Comparison of ENCODE assay signal across 11 cellular contexts in genomic region chr6:157614026-157614484, GRCh38.
DNase-seq lines count a peak whose midpoint lies in the region; ATAC-seq and TF ChIP-seq lines count a peak whose summit lies in the region.
"Had no signal": no experiment of that assay in that cellular context is flagged by ENCODE, and none has a peak within 500 bp of the region (broad histone marks: within the 10 kb centered on the region; RNA-seq: fewer than 3 reads in every experiment).

No MANE protein-coding gene starts in this region.

- no peaks in the 10 kb centered on the region for H3K36me3 ChIP-seq in WERI-Rb-1
- no peaks in the 10 kb centered on the region for H3K36me3 ChIP-seq in CD4-positive, alpha-beta memory T cell (ENCODE audit: insufficient read depth, low read length)

- H3K4me3 ChIP-seq in GM12875 (ENCODE audit: low read depth, low read length) (no peak overlapping the region), WERI-Rb-1 (ENCODE audit: low read depth, low read length) (no peak overlapping the region)
- H3K4me3 ChIP-seq in CD4-positive, alpha-beta memory T cell (ENCODE audit: low read length in 2 of 2) = no peak overlapping the region

- no peaks in the 10 kb centered on the region for H3K27me3 ChIP-seq in WERI-Rb-1 (ENCODE audit: insufficient read depth, low read depth, severe bottlenecking)
- no peaks in the 10 kb centered on the region for H3K27me3 ChIP-seq in CD4-positive, alpha-beta memory T cell (ENCODE audit: insufficient read depth, low read length)

- H3K4me1 ChIP-seq in CD4-positive, alpha-beta memory T cell (ENCODE audit: insufficient read depth, low read length) = no peaks in the 10 kb centered on the region

- POLR2A ChIA-PET in CD4-positive, alpha-beta memory T cell (lab: Charles Lee; ENCODE audit: partially characterized antibody) = no interaction called here

- CTCF ChIA-PET in CD4-positive, alpha-beta memory T cell (lab: Charles Lee; ENCODE audit: partially characterized antibody) = interaction anchor here (2.4 to 2.9 kb wide), 2 partner anchors 52 to 299 kb away, joined by 7 to 14 read pairs; no protein-coding TSS in a partner anchor

- H3K36me3 Mint-ChIP-seq in nephron (ENCODE audit: low read depth) = no peaks in the 10 kb centered on the region
- no peaks in the 10 kb centered on the region for H3K36me3 Mint-ChIP-seq in CD4-positive, alpha-beta memory T cell

- intact Hi-C loops in CD4-positive, alpha-beta memory T cell (cut with micrococcal nuclease) = no loop called here

- TF ChIP-seq CTCF in GM12875 (IDR thresholded peaks at IDR 0.05; ENCODE audit: borderline replicate concordance, insufficient read depth, low read depth, low read length) (0 out of 2 replicates have a peak, but pooled peaks have one; percentile 9), WERI-Rb-1 (IDR thresholded peaks at IDR 0.05; ENCODE audit: low read depth, low read length) (0 out of 2 replicates have a peak, but pooled peaks have one; percentile 10), nephron (IDR thresholded peaks at IDR 0.05; ENCODE audit: unreplicated experiment in 3 of 3) (no peak)

- ATAC-seq in HG03196 (IDR thresholded peaks at IDR 0.05; ENCODE audit: unreplicated experiment) = peak; percentile 59
- ATAC-seq: activated CD8-positive, alpha-beta T cell treated with anti-CD3 and anti-CD28 coated beads for 36 hours had no signal

- no peaks in the 10 kb centered on the region for H3K9me3 Mint-ChIP-seq in nephron
- H3K9me3 Mint-ChIP-seq in CD4-positive, alpha-beta memory T cell = no peaks in the 10 kb centered on the region
- H3K9me3 Mint-ChIP-seq: activated CD8-positive, alpha-beta T cell treated with anti-CD3 and anti-CD28 coated beads for 36 hours had no signal

- peak overlapping the region in 2 of 3 experiments; percentile 73 to 90 for H3K27ac Mint-ChIP-seq in nephron
- no peak overlapping the region for H3K27ac Mint-ChIP-seq in CD4-positive, alpha-beta memory T cell
- H3K27ac Mint-ChIP-seq: activated CD8-positive, alpha-beta T cell treated with anti-CD3 and anti-CD28 coated beads for 36 hours had no signal

- H3K4me1 Mint-ChIP-seq in nephron = peaks cover 6% of the 10 kb centered on the region
- no peaks in the 10 kb centered on the region for H3K4me1 Mint-ChIP-seq in CD4-positive, alpha-beta memory T cell

- H3K27ac ChIP-seq in WERI-Rb-1 = no peak overlapping the region
- no peak overlapping the region for H3K27ac ChIP-seq in CD4-positive, alpha-beta memory T cell (ENCODE audit: low read depth, low read length)

- H3K4me3 Mint-ChIP-seq in nephron = no peak overlapping the region
- H3K4me3 Mint-ChIP-seq in CD4-positive, alpha-beta memory T cell = no peak overlapping the region
- H3K4me3 Mint-ChIP-seq: activated CD8-positive, alpha-beta T cell treated with anti-CD3 and anti-CD28 coated beads for 36 hours had no signal

- peaks cover 10% of the 10 kb centered on the region for H3K27me3 Mint-ChIP-seq in nephron (ENCODE audit: low read depth)
- H3K27me3 Mint-ChIP-seq in CD4-positive, alpha-beta memory T cell = no peaks in the 10 kb centered on the region
- H3K27me3 Mint-ChIP-seq: activated CD8-positive, alpha-beta T cell treated with anti-CD3 and anti-CD28 coated beads for 36 hours had no signal

- no peaks in the 10 kb centered on the region for H3K9me3 ChIP-seq in WERI-Rb-1 (ENCODE audit: severe bottlenecking)
- H3K9me3 ChIP-seq in CD4-positive, alpha-beta memory T cell (ENCODE audit: control insufficient read depth in 1 of 2, low read length in 2 of 2) = no peaks in the 10 kb centered on the region

- no peak for DNase-seq in WERI-Rb-1
- no peak for DNase-seq in NCI-H1436 treated with DMSO at 0.1 percent for 48 hours (lab: John Stamatoyannopoulos, UW)
- no peak for DNase-seq in CD4-positive, alpha-beta memory T cell
- no peak for DNase-seq in NCI-H187 (lab: John Stamatoyannopoulos, UW)
- DNase-seq in AG08396 (ENCODE audit: low spot score) = no peak
- DNase-seq: activated CD8-positive, alpha-beta T cell treated with anti-CD3 and anti-CD28 coated beads for 36 hours; left cardiac atrium; NCI-H748 treated with DMSO at 0.1 percent for 48 hours had no signal

Comparison
In these comparisons a context has a peak if more than half of its experiments do, and no peak if none do; other contexts are left out.
1. CTCF ChIP-seq: peak in GM12875 (single experiment) and WERI-Rb-1 (single experiment); none in nephron (0 of 3).
2. H3K27ac Mint-ChIP-seq: peak in nephron (2 of 3); none in CD4-positive, alpha-beta memory T cell (0 of 7).